In genomic region chr22:44199866-44200265, GRCh38 we compare ENCODE assay signal across 19 cellular contexts. TPM values are rescaled to one million over a fixed set of nuclear protein-coding genes. Genes with fewer than 3 reads are reported as not detected.
"Had no signal": no experiment of that assay in that cellular context is flagged by ENCODE, and none has a peak within 500 bp of the region (broad histone marks: within the 10 kb centered on the region; RNA-seq: fewer than 3 reads in every experiment).

No MANE protein-coding gene starts in this region.

- H3K9me3 Mint-ChIP-seq: activated naive CD4-positive, alpha-beta T cell treated with anti-CD3 and anti-CD28 coated beads, Interleukin-2, amount 50 U/mL, for 24 hours; neural crest cell; T-cell had no signal

- H3K27me3 Mint-ChIP-seq: activated naive CD4-positive, alpha-beta T cell treated with anti-CD3 and anti-CD28 coated beads, Interleukin-2, amount 50 U/mL, for 24 hours; T-cell had no signal

- H3K4me1 ChIP-seq: adrenal gland, colonic mucosa, gastrocnemius medialis, upper lobe of left lung had no signal

- DNase-seq: activated CD4-positive, alpha-beta T cell treated with anti-CD3 and anti-CD28 coated beads, Interleukin-2, amount 50 U/mL, for 4 hours; activated gamma-delta T cell treated with Interleukin-2 at 50 U/mL for 16 hours; activated T-cell treated with anti-CD3 and anti-CD28 coated beads, Interleukin-2, amount 50 U/mL, for 48 hours; adrenal gland; colonic mucosa; esophagus squamous epithelium; gastrocnemius medialis; hippocampal formation; left ventricle myocardium inferior; mucosa of descending colon; stimulated activated CD4-positive, alpha-beta T cell treated with anti-CD3 and anti-CD28 coated beads, Interleukin-4, amount 100 ng/mL, for 1 hour; stimulated activated naive CD8-positive, alpha-beta T cell treated with anti-CD3 and anti-CD28 coated beads, Interleukin-15, Interleukin-2, amounts not matched to agents 100 U/mL and 50 U/mL, for 24 hours; T-cell; WERI-Rb-1 had no signal

- H3K4me3 Mint-ChIP-seq: activated naive CD4-positive, alpha-beta T cell treated with anti-CD3 and anti-CD28 coated beads, Interleukin-2, amount 50 U/mL, for 24 hours; neural crest cell; T-cell had no signal

- H3K36me3 ChIP-seq: adrenal gland, colonic mucosa, esophagus squamous epithelium, gastrocnemius medialis, left ventricle myocardium inferior, WERI-Rb-1 had no signal

- H3K4me3 ChIP-seq: adrenal gland, colonic mucosa, dorsolateral prefrontal cortex, esophagus squamous epithelium, gastrocnemius medialis, left ventricle myocardium inferior, mucosa of descending colon, upper lobe of left lung had no signal

- H3K27ac ChIP-seq: adrenal gland, colonic mucosa, esophagus squamous epithelium, gastrocnemius medialis, left ventricle myocardium inferior, upper lobe of left lung, WERI-Rb-1 had no signal

- H3K27ac Mint-ChIP-seq: activated naive CD4-positive, alpha-beta T cell treated with anti-CD3 and anti-CD28 coated beads, Interleukin-2, amount 50 U/mL, for 24 hours had no signal

- ATAC-seq: gastrocnemius medialis; mucosa of descending colon; stimulated activated naive CD8-positive, alpha-beta T cell treated with anti-CD3 and anti-CD28 coated beads, Interleukin-15, Interleukin-2, amounts not matched to agents 100 U/mL and 50 U/mL, for 24 hours; T-cell had no signal

- H3K4me1 Mint-ChIP-seq: neural crest cell had no signal

- H3K9me3 ChIP-seq: adrenal gland, colonic mucosa, esophagus squamous epithelium, gastrocnemius medialis, left ventricle myocardium inferior, mucosa of descending colon, upper lobe of left lung had no signal

- H3K27me3 ChIP-seq: adrenal gland, colonic mucosa, upper lobe of left lung had no signal

RNA-seq across cellular contexts. Expression of gene PARVG, which starts 19.1 kb away (rescaled TPM):
- total RNA-seq: renal cortical epithelial cell had no signal
